7 cellular contexts compared by ENCODE assay signal in genomic region chr2:218301176-218301819, GRCh38.
DNase-seq lines count a peak whose midpoint lies in the region; ATAC-seq and TF ChIP-seq lines count a peak whose summit lies in the region.

No MANE protein-coding gene starts in this region.

- no peak overlapping the region for H3K4me3 ChIP-seq in WI38 (ENCODE audit: low read depth, low read length)
- no peak overlapping the region for H3K4me3 ChIP-seq in cardiac fibroblast (replicated peaks in 1 of 2; ENCODE audit: low read depth in 2 of 2, low read length in 2 of 2)

- in situ Hi-C loops in GM13977 (cut with MboI; ENCODE audit: low pct_unique_long_range_greater_than_20kb, low sequenced_read_pairs, unreplicated experiment), result loop anchor here (10.0 kb wide), 1 partner anchor 54 kb away; the partner anchor contains the start of gene CATIP

- peak; percentile 73 for DNase-seq in GM13977 (ENCODE audit: low spot score)
- peak; percentile 35 for DNase-seq in NCI-H226
- DNase-seq in cardiac fibroblast (ENCODE audit: low read depth in 2 of 2), result peak; percentile 87 to 88
- peak; percentile 83 for DNase-seq in kidney glomerular epithelial cell (lab: John Stamatoyannopoulos, UW)
- peak; percentile 89 to 91 for DNase-seq in stimulated activated CD4-positive, alpha-beta T cell treated with anti-CD3 and anti-CD28 coated beads, Interleukin-2, amount 100 ng/mL, for 48 hours

- ATAC-seq in HG03175 (IDR thresholded peaks at IDR 0.05; ENCODE audit: unreplicated experiment), result peak; percentile 84

- TF ChIP-seq CTCF in GM13977 (IDR thresholded peaks at IDR 0.05; ENCODE audit: extremely low read depth, insufficient read depth, missing control alignments), result peak; percentile 91
- peak; percentile 94 for TF ChIP-seq CTCF in WI38 (IDR thresholded peaks at IDR 0.05; ENCODE audit: low read depth, low read length)
- TF ChIP-seq CTCF in cardiac fibroblast (IDR thresholded peaks at IDR 0.05; ENCODE audit: low read depth, low read length), result peak; percentile 92

Comparison
In these comparisons a context has a peak if more than half of its experiments do, and no peak if none do; other contexts are left out.
1. DNase-seq: peak in every context shown above with its lines; median percentile 90 in stimulated activated CD4-positive, alpha-beta T cell treated with anti-CD3 and anti-CD28 coated beads, Interleukin-2, amount 100 ng/mL, for 48 hours; 88 in cardiac fibroblast; 83 in kidney glomerular epithelial cell; 73 in GM13977; 35 in NCI-H226.